Comparison of ENCODE assay signal across 13 cellular contexts in the genomic region with DNA sequence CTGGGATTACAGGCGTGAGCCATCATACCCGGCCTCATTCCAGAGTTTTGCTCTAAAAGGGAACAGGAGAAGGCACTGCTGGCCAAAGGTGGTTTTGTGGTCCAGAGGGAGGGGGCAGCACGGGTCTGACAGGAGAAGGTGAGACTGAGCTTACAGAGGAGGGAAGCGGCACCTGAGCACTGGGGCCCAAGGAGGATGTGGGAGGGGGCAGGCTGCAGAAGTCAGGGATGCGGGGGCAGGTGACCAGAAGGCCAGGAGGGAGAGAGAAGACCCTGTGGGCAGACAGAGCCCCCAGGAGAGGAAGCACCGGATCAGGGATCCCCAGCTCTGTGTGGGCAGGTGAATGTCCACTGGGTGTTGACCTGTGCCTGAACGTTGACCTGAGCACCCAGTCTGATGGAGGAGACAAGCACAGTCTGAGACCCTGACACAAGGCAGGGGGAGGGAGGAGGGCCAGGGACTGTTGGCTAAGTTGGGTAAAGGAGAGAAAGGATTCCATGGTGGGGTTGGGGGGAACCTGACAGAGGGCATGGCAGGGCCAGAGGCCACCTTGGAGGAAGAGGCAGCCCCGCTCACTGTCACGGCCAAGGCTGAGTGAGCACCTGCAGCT. TPM values are rescaled to one million over a fixed set of nuclear protein-coding genes. Genes with fewer than 3 reads are reported as not detected.
DNase-seq lines count a peak whose midpoint lies in the region; ATAC-seq, FAIRE-seq and TF ChIP-seq lines count a peak whose summit lies in the region.
"Had no signal": no experiment of that assay in that cellular context is flagged by ENCODE, and none has a peak within 500 bp of the region (broad histone marks: within the 10 kb centered on the region; RNA-seq: fewer than 3 reads in every experiment).

No MANE protein-coding gene starts in this region.

- H3K18ac ChIP-seq in H1 (ENCODE audit: extremely low read depth, low read length): no peak overlapping the region

- H4K5ac ChIP-seq in H1 (ENCODE audit: insufficient read length, low read depth, low read length): no peak overlapping the region

- H3K14ac ChIP-seq in H1 (ENCODE audit: insufficient read length): no peak overlapping the region

- CTCF ChIA-PET in HepG2 (lab: Yijun Ruan, JAX; ENCODE audit: low intra/inter-chr PET ratio, low total read pairs) (no interaction called here), HCT116 (lab: Charles Lee) (no interaction called here), H1 (lab: Charles Lee; ENCODE audit: partially characterized antibody) (interaction anchor here (0.6 to 1.8 kb wide), 5 partner anchors 8 to 791 kb away, joined by 3 to 6 read pairs (median 4); no protein-coding TSS in a partner anchor)

- in situ Hi-C loops in HepG2 (cut with HindIII; ENCODE audit: extremely low pct_ligation_motif_present, low pct_unique_long_range_greater_than_20kb): no loop called here

- no peaks in the 10 kb centered on the region for H3K9me3 Mint-ChIP-seq in stimulated activated effector memory CD8-positive, alpha-beta T cell treated with anti-CD3 and anti-CD28 coated beads, Interleukin-12 subunit alpha, Interleukin-12 subunit beta, amount 100 ng/mL, for 72 hours
- no peaks in the 10 kb centered on the region for H3K9me3 Mint-ChIP-seq in activated naive CD8-positive, alpha-beta T cell treated with anti-CD3 and anti-CD28 coated beads, Interleukin-2, amount 50 U/mL, for 24 hours
- H3K9me3 Mint-ChIP-seq: CD4-positive, alpha-beta memory T cell had no signal

- H3K27ac ChIP-seq in HepG2 (ENCODE audit: extremely low read length, insufficient read depth, low read length) (no peak overlapping the region), right lobe of liver (no peak overlapping the region), HCT116 (ENCODE audit: low read depth, low read length) (no peak overlapping the region), H1 (ENCODE audit: low read depth, low read length) (no peak overlapping the region), dorsolateral prefrontal cortex (no peak overlapping the region)

- no peak overlapping the region for H2BK20ac ChIP-seq in H1 (ENCODE audit: low read length)

- no peak overlapping the region for H3K56ac ChIP-seq in H1 (replicated peaks; ENCODE audit: insufficient read length, low read depth, low read length)

- TF ChIP-seq CTCF in HepG2 (CRISPR knock-in tag; IDR thresholded peaks at IDR 0.05) (no peak), right lobe of liver (IDR thresholded peaks at IDR 0.05) (no peak), HCT116 (IDR thresholded peaks at IDR 0.05 in 2 of 3, conservative IDR thresholded peaks at IDR 0.05 in 1 of 3; ENCODE audit: borderline replicate concordance in 1 of 3, insufficient read depth in 1 of 3, low read depth in 2 of 3, low read length in 2 of 3) (no peak), H1 (IDR thresholded peaks at IDR 0.05; ENCODE audit: control extremely low read depth in 1 of 3, insufficient read depth in 1 of 3, low read depth in 1 of 3, low read length in 3 of 3) (no peak), dorsolateral prefrontal cortex (IDR thresholded peaks at IDR 0.05 in 54 of 56, conservative IDR thresholded peaks at IDR 0.05 in 2 of 56; ENCODE audit: low read depth in 1 of 56, partially characterized antibody in 56 of 56) (no peak)

- TF ChIP-seq POLR2A in HepG2 (IDR thresholded peaks at IDR 0.05; ENCODE audit: insufficient read depth in 1 of 2, low read depth in 2 of 2, low read length in 2 of 2) (no peak), right lobe of liver (IDR thresholded peaks at IDR 0.05) (no peak), HCT116 (IDR thresholded peaks at IDR 0.05; ENCODE audit: borderline replicate concordance, extremely low read depth, insufficient read depth, insufficient read length) (no peak), H1 (IDR thresholded peaks at IDR 0.05; ENCODE audit: control extremely low read depth in 1 of 2, low read depth in 2 of 2, low read length in 2 of 2) (no peak)

- no peak overlapping the region for H2BK120ac ChIP-seq in H1 (replicated peaks; ENCODE audit: low read depth, low read length)

- FAIRE-seq in HepG2 (lab: Jason Lieb, UNC) (no peak), H1 (lab: Jason Lieb, UNC) (no peak)
- FAIRE-seq: A204.1, H54 had no signal

- ATAC-seq in HepG2 (no peak), right lobe of liver (no peak), HCT116 (no peak)
- ATAC-seq in stimulated activated effector memory CD8-positive, alpha-beta T cell treated with anti-CD3 and anti-CD28 coated beads, Interleukin-12 subunit alpha, Interleukin-12 subunit beta, amount 100 ng/mL, for 72 hours: no peak
- no peak for ATAC-seq in activated naive CD8-positive, alpha-beta T cell treated with anti-CD3 and anti-CD28 coated beads, Interleukin-2, amount 50 U/mL, for 24 hours
- ATAC-seq: K562 had no signal

- no peak overlapping the region; the same call in 1 of the 2 replicates for H2BK15ac ChIP-seq in H1 (ENCODE audit: low read length)

- H4K20me1 ChIP-seq in HepG2 (ENCODE audit: insufficient read depth, low read length) (peaks cover 1% of the 10 kb centered on the region; the same call in 1 of the 2 replicates), HCT116 (ENCODE audit: insufficient read depth) (no peaks in the 10 kb centered on the region), H1 (replicated peaks in 1 of 2; ENCODE audit: control insufficient read depth in 1 of 2, insufficient read depth in 2 of 2, low read length in 2 of 2) (no peaks in the 10 kb centered on the region)

- H2BK12ac ChIP-seq in H1 (ENCODE audit: low read depth, low read length): no peak overlapping the region

- H3K79me1 ChIP-seq in H1 (ENCODE audit: low read depth, low read length): no peaks in the 10 kb centered on the region

- DNase-seq in HepG2 (ENCODE audit: low spot score): no peak
- no peak for DNase-seq in right lobe of liver
- DNase-seq in HCT116 (ENCODE audit: low read depth, low spot score): no peak
- no peak for DNase-seq in H1 (ENCODE audit: low read depth in 1 of 2, low spot score in 2 of 2)
- no peak for DNase-seq in stimulated activated effector memory CD8-positive, alpha-beta T cell treated with anti-CD3 and anti-CD28 coated beads, Interleukin-12 subunit alpha, Interleukin-12 subunit beta, amount 100 ng/mL, for 72 hours (ENCODE audit: low spot score in 2 of 2)
- no peak for DNase-seq in dorsolateral prefrontal cortex
- DNase-seq in activated naive CD8-positive, alpha-beta T cell treated with anti-CD3 and anti-CD28 coated beads, Interleukin-2, amount 50 U/mL, for 24 hours: no peak
- DNase-seq: CD4-positive, alpha-beta memory T cell; DND-41 had no signal

- POLR2A ChIA-PET in HepG2 (lab: Yijun Ruan, JAX): no interaction called here
- POLR2A ChIA-PET in HCT116 (lab: Charles Lee): no interaction called here
- POLR2A ChIA-PET in H1 (lab: Charles Lee; ENCODE audit: partially characterized antibody): interaction anchor here (1.0 to 1.5 kb wide), 2 partner anchors 15 to 48 kb away, joined by 3 to 4 read pairs; no protein-coding TSS in a partner anchor

- H2BK5ac ChIP-seq in H1 (ENCODE audit: low read depth, low read length): no peak overlapping the region

- intact Hi-C loops in HepG2 (cut with micrococcal nuclease; ENCODE audit: unreplicated experiment) (no loop called here), right lobe of liver (cut with DNase I) (loop anchor here in 1 of 2 donors (10.0 kb wide), 1 partner anchor 405 kb away; no protein-coding TSS in a partner anchor), HCT116 (cut with micrococcal nuclease) (loop anchor here (5.0 kb wide), 1 partner anchor 397 kb away; no protein-coding TSS in a partner anchor), dorsolateral prefrontal cortex (cut with DNase I) (no loop called here)

- H3K4me3 ChIP-seq in HepG2 (replicated peaks in 1 of 3; ENCODE audit: insufficient read depth in 1 of 3, low read depth in 2 of 3, low read length in 3 of 3) (no peak overlapping the region), right lobe of liver (no peak overlapping the region), HCT116 (replicated peaks in 1 of 2; ENCODE audit: low read depth in 1 of 2, low read length in 2 of 2) (no peak overlapping the region), H1 (ENCODE audit: extremely low read depth in 1 of 4, insufficient read depth in 2 of 4, low read depth in 3 of 4, low read length in 4 of 4) (no peak overlapping the region), dorsolateral prefrontal cortex (no peak overlapping the region)
- H3K4me3 ChIP-seq: K562 had no signal

- H3K36me3 Mint-ChIP-seq in stimulated activated effector memory CD8-positive, alpha-beta T cell treated with anti-CD3 and anti-CD28 coated beads, Interleukin-12 subunit alpha, Interleukin-12 subunit beta, amount 100 ng/mL, for 72 hours: peaks cover 7% of the 10 kb centered on the region
- H3K36me3 Mint-ChIP-seq in activated naive CD8-positive, alpha-beta T cell treated with anti-CD3 and anti-CD28 coated beads, Interleukin-2, amount 50 U/mL, for 24 hours (ENCODE audit: low read depth): no peaks in the 10 kb centered on the region

- H3K9ac ChIP-seq in HepG2 (ENCODE audit: insufficient read depth, low read depth, low read length): no peak overlapping the region
- H3K9ac ChIP-seq in HCT116 (ENCODE audit: low read length): no peak overlapping the region
- no peak overlapping the region for H3K9ac ChIP-seq in H1 (replicated peaks in 1 of 4; ENCODE audit: extremely low read depth in 1 of 4, low read depth in 3 of 4, low read length in 3 of 4)

- TF ChIP-seq RAD21 in HepG2 (CRISPR knock-in tag; IDR thresholded peaks at IDR 0.05): no peak
- TF ChIP-seq RAD21 in HCT116 (IDR thresholded peaks at IDR 0.05; ENCODE audit: low read depth): no peak
- no peak for TF ChIP-seq RAD21 in H1 (IDR thresholded peaks at IDR 0.05 in 1 of 2, conservative IDR thresholded peaks at IDR 0.05 in 1 of 2; ENCODE audit: low read depth in 2 of 2, low read length in 2 of 2)

- no peak overlapping the region for H3K4me3 Mint-ChIP-seq in stimulated activated effector memory CD8-positive, alpha-beta T cell treated with anti-CD3 and anti-CD28 coated beads, Interleukin-12 subunit alpha, Interleukin-12 subunit beta, amount 100 ng/mL, for 72 hours
- H3K4me3 Mint-ChIP-seq in activated naive CD8-positive, alpha-beta T cell treated with anti-CD3 and anti-CD28 coated beads, Interleukin-2, amount 50 U/mL, for 24 hours: no peak overlapping the region
- H3K4me3 Mint-ChIP-seq: B cell; CD4-positive, alpha-beta memory T cell had no signal

- H2AFZ ChIP-seq in HepG2 (ENCODE audit: low read length) (no peak overlapping the region), HCT116 (ENCODE audit: low read depth, low read length, poor library complexity, severe bottlenecking) (no peak overlapping the region), H1 (ENCODE audit: low read length) (no peak overlapping the region)

- H3K4ac ChIP-seq in H1 (replicated peaks; ENCODE audit: insufficient read length, low read depth, low read length): no peak overlapping the region

- peaks cover 31% of the 10 kb centered on the region for H3K4me1 Mint-ChIP-seq in stimulated activated effector memory CD8-positive, alpha-beta T cell treated with anti-CD3 and anti-CD28 coated beads, Interleukin-12 subunit alpha, Interleukin-12 subunit beta, amount 100 ng/mL, for 72 hours
- H3K4me1 Mint-ChIP-seq in activated naive CD8-positive, alpha-beta T cell treated with anti-CD3 and anti-CD28 coated beads, Interleukin-2, amount 50 U/mL, for 24 hours: peaks cover 17% of the 10 kb centered on the region

- 0 out of 2 replicates have a peak overlapping the region, but pooled peaks have one; percentile 39 for H2AK5ac ChIP-seq in H1 (ENCODE audit: low read depth, low read length)

- TF ChIP-seq EP300 in HepG2 (IDR thresholded peaks at IDR 0.05; ENCODE audit: low read depth in 2 of 2, low read length in 2 of 2) (no peak), HepG2 (CRISPR knock-in tag; IDR thresholded peaks at IDR 0.05; ENCODE audit: borderline replicate concordance) (no peak), H1 (IDR thresholded peaks at IDR 0.05; ENCODE audit: borderline replicate concordance in 1 of 2, low read depth in 2 of 2, low read length in 2 of 2) (no peak)

- RAD21 ChIA-PET in HCT116 (lab: Charles Lee; ENCODE audit: low non-redundant PET in 1 of 2, low total read pairs in 2 of 2, uncharacterized antibody in 2 of 2, unreplicated experiment in 2 of 2): no interaction called here

- no peaks in the 10 kb centered on the region for H3K23me2 ChIP-seq in H1 (ENCODE audit: low read depth, low read length)

- H3K4me2 ChIP-seq in HepG2 (ENCODE audit: low read depth, low read length) (no peak overlapping the region), HCT116 (ENCODE audit: low read length) (peak overlapping the region; percentile 84), H1 (ENCODE audit: insufficient read depth in 1 of 2, low read depth in 2 of 2, low read length in 2 of 2) (no peak overlapping the region)

- H3K36me3 ChIP-seq in HepG2 (replicated peaks in 1 of 2; ENCODE audit: control insufficient read depth in 1 of 2, insufficient read depth in 2 of 2, low read length in 2 of 2) (peaks cover 3 to 8% of the 10 kb centered on the region in 2 experiments; a peak in 2 of 5 replicates), right lobe of liver (no peaks in the 10 kb centered on the region), HCT116 (ENCODE audit: control insufficient read depth in 1 of 2, insufficient read depth in 2 of 2, low read length in 2 of 2) (no peaks in the 10 kb centered on the region), H1 (ENCODE audit: control insufficient read depth in 2 of 4, insufficient read depth in 4 of 4, low read length in 3 of 4) (no peaks in the 10 kb centered on the region)

- no peaks in the 10 kb centered on the region for H3K27me3 Mint-ChIP-seq in activated naive CD8-positive, alpha-beta T cell treated with anti-CD3 and anti-CD28 coated beads, Interleukin-2, amount 50 U/mL, for 24 hours
- H3K27me3 Mint-ChIP-seq: B cell; CD4-positive, alpha-beta memory T cell had no signal

- no peaks in the 10 kb centered on the region for H3K9me2 ChIP-seq in HCT116 (ENCODE audit: insufficient read depth)

- H3K79me2 ChIP-seq in HepG2 (ENCODE audit: insufficient read depth, low read length): peaks cover 26% of the 10 kb centered on the region
- no peaks in the 10 kb centered on the region for H3K79me2 ChIP-seq in HCT116 (ENCODE audit: insufficient read depth, low read length)
- no peaks in the 10 kb centered on the region for H3K79me2 ChIP-seq in H1 (ENCODE audit: control insufficient read depth in 1 of 2, insufficient read depth in 2 of 2, low read length in 2 of 2)

- H3K23ac ChIP-seq in H1 (ENCODE audit: insufficient read length): no peak overlapping the region

- no peak overlapping the region for H4K91ac ChIP-seq in H1 (replicated peaks; ENCODE audit: insufficient read length, low read length)

- 93% methylated on average over 9 of the region's 9 CpGs for WGBS in HepG2 (ENCODE audit: low lambda C conversion rate)
- WGBS in right lobe of liver (ENCODE audit: insufficient coverage, low coverage, low lambda C conversion rate, missing lambda C conversion rate): 59% methylated on average over 7 of the region's 9 CpGs
- 83% methylated on average over 7 of the region's 9 CpGs; no CpG with 5 or more reads in 1 of the 2 experiments for WGBS in H1 (ENCODE audit: extremely low coverage in 1 of 2, insufficient coverage in 1 of 2, insufficient read length in 1 of 2, insufficient replicate concordance in 2 of 2, low coverage in 1 of 2, low lambda C conversion rate in 2 of 2, missing lambda C conversion rate in 1 of 2), 2 experiments

- H3K9me3 ChIP-seq in HepG2 (ENCODE audit: low read length): no peaks in the 10 kb centered on the region
- no peaks in the 10 kb centered on the region for H3K9me3 ChIP-seq in right lobe of liver
- no peaks in the 10 kb centered on the region for H3K9me3 ChIP-seq in HCT116 (ENCODE audit: control insufficient read depth in 1 of 2, insufficient read depth in 1 of 2, low read depth in 1 of 2, low read length in 2 of 2)
- no peaks in the 10 kb centered on the region for H3K9me3 ChIP-seq in H1 (ENCODE audit: insufficient read depth in 2 of 2, low read depth in 1 of 2, low read length in 1 of 2)

- H3K27me3 ChIP-seq in HepG2 (ENCODE audit: control insufficient read depth in 1 of 2, insufficient read depth in 2 of 2, low read length in 2 of 2) (no peaks in the 10 kb centered on the region; a peak in 1 of 5 replicates), right lobe of liver (no peaks in the 10 kb centered on the region), HCT116 (ENCODE audit: insufficient read depth, low read length) (no peaks in the 10 kb centered on the region), H1 (replicated peaks in 1 of 4; ENCODE audit: control insufficient read depth in 3 of 4, extremely low read depth in 1 of 4, insufficient read depth in 3 of 4, low read length in 3 of 4) (no peaks in the 10 kb centered on the region; a peak in 1 of 7 replicates), dorsolateral prefrontal cortex (no peaks in the 10 kb centered on the region)

- no peak overlapping the region for H4K8ac ChIP-seq in H1 (ENCODE audit: extremely low read depth, insufficient read depth, low read length)

- H3K4me1 ChIP-seq in HepG2 (ENCODE audit: insufficient read depth, low read length): peaks cover 38% of the 10 kb centered on the region
- H3K4me1 ChIP-seq in right lobe of liver: no peaks in the 10 kb centered on the region
- peaks cover 34 to 50% of the 10 kb centered on the region in 2 experiments for H3K4me1 ChIP-seq in HCT116 (ENCODE audit: control insufficient read depth in 1 of 2, insufficient read depth in 2 of 2, low read length in 2 of 2)
- H3K4me1 ChIP-seq in H1 (replicated peaks in 1 of 4; ENCODE audit: control insufficient read depth in 3 of 4, insufficient read depth in 4 of 4, low read length in 3 of 4): peaks cover 0 to 4% (median 2%) of the 10 kb centered on the region in 4 experiments; a peak in 5 of 7 replicates

- BruUV-seq in HepG2 (replicated peaks; lab: Mats Ljungman, UMichigan) (no TSS peak), HCT116 (replicated peaks; lab: Mats Ljungman, UMichigan) (no TSS peak)

- H3K27ac Mint-ChIP-seq in stimulated activated effector memory CD8-positive, alpha-beta T cell treated with anti-CD3 and anti-CD28 coated beads, Interleukin-12 subunit alpha, Interleukin-12 subunit beta, amount 100 ng/mL, for 72 hours: peak overlapping the region; percentile 77
- H3K27ac Mint-ChIP-seq in activated naive CD8-positive, alpha-beta T cell treated with anti-CD3 and anti-CD28 coated beads, Interleukin-2, amount 50 U/mL, for 24 hours: no peak overlapping the region
- H3K27ac Mint-ChIP-seq: B cell; CD4-positive, alpha-beta memory T cell had no signal

RNA-seq across cellular contexts. Expression of a gene that starts 12.0 kb away (rescaled TPM):
- total RNA-seq in HepG2 (2016; rRNA removed; fragmentation: Illumina TruSeq; extraction: Trizol) (19.4 and 27.5 TPM in 2 replicates), right lobe of liver (10 to 100 TPM; 14.1 to 25.3 (median 20.2) TPM), HCT116 (2021; ENCODE audit: unreplicated experiment) (26.9 TPM), dorsolateral prefrontal cortex (10 to 100 TPM in 116 of 120 experiments, 1 to 10 TPM in 4; 5.1 to 39.4 (median 15.4) TPM)
- 11.8 and 14.1 TPM in 2 replicates for total RNA-seq in HepG2 (2016; cell fraction: cytosol; rRNA removed; fragmentation: Illumina TruSeq; extraction: Trizol; ENCODE audit: low read depth)
- 18.0 and 27.8 TPM in 2 replicates for total RNA-seq in HepG2 (2016; cell fraction: insoluble cytoplasmic fraction; rRNA removed; fragmentation: Illumina TruSeq; extraction: Trizol)
- total RNA-seq in HepG2 (2016; cell fraction: membrane; rRNA removed; fragmentation: Illumina TruSeq; extraction: Trizol): 20.5 and 24.3 TPM in 2 replicates
- total RNA-seq in HepG2 (2016; cell fraction: nucleus; rRNA removed; fragmentation: Illumina TruSeq; extraction: Trizol): 29.0 and 30.8 TPM in 2 replicates
- polyA plus RNA-seq in HepG2 (2011; rRNA removed) (11.6 and 14.2 TPM in 2 replicates), H1 (2011; rRNA removed) (25.7 and 36.1 TPM in 2 replicates)
- 10.6 and 15.7 TPM in 2 replicates for polyA plus RNA-seq in HepG2 (2011; cell fraction: cytosol; rRNA removed)
- 37.8 and 39.5 TPM in 2 replicates for polyA plus RNA-seq in HepG2 (2011; cell fraction: nucleus; rRNA removed)
- 9.0 and 15.0 TPM in 2 replicates for polyA plus RNA-seq in HepG2 (2012)
- polyA plus RNA-seq in HepG2 (2016; cell fraction: cytosol; fragmentation: Illumina TruSeq; extraction: Trizol; ENCODE audit: low read depth): 15.7 and 19.9 TPM in 2 replicates
- 27.0 and 28.3 TPM in 2 replicates for polyA plus RNA-seq in HepG2 (2016; cell fraction: insoluble cytoplasmic fraction; fragmentation: Illumina TruSeq; extraction: Trizol; ENCODE audit: low read depth)
- polyA plus RNA-seq in HepG2 (2016; cell fraction: membrane; fragmentation: Illumina TruSeq; extraction: Trizol; ENCODE audit: low read depth): 23.3 and 25.4 TPM in 2 replicates
- 52.2 and 53.0 TPM in 2 replicates for polyA plus RNA-seq in HepG2 (2016; cell fraction: nucleus; fragmentation: Illumina TruSeq; extraction: Trizol; ENCODE audit: insufficient read depth, low read depth)
- polyA minus RNA-seq in HepG2 (2011; rRNA and poly(A)+ RNA removed; ENCODE audit: low replicate concordance): 23.9 and 28.6 TPM in 2 replicates
- polyA minus RNA-seq in HepG2 (2011; cell fraction: cytosol; rRNA and poly(A)+ RNA removed): 6.8 and 9.5 TPM in 2 replicates
- 24.1 and 24.2 TPM in 2 replicates for polyA minus RNA-seq in HepG2 (2011; cell fraction: nucleus; rRNA and poly(A)+ RNA removed)
- 16.9 and 17.4 TPM in 2 replicates for polyA plus RNA-seq in HCT116 (2012)
- total RNA-seq in H1 (2021; fragmentation: NEBNext Ultra II Directional; extraction: Animal tissue kit (Norgen Biotek cat#: 25700)): 15.7 and 16.5 TPM in 2 replicates
- polyA plus RNA-seq in H1 (2011; cell fraction: cytosol; rRNA removed): 21.7 TPM
- 26.9 TPM for polyA plus RNA-seq in H1 (2011; cell fraction: nucleus; rRNA removed)
- polyA plus RNA-seq in H1 (2012, experiment 1 of 2): 13.6 to 16.9 TPM (median 16.1 TPM) in 4 replicates
- polyA plus RNA-seq in H1 (2012, experiment 2 of 2): 15.9 TPM
- 8.9 TPM for polyA plus RNA-seq in H1 (2013, experiment 1 of 2)
- polyA plus RNA-seq in H1 (2013, experiment 2 of 2): 9.8 TPM
- polyA minus RNA-seq in H1 (2011; rRNA and poly(A)+ RNA removed): 13.3 and 16.3 TPM in 2 replicates
- 15.0 TPM for polyA minus RNA-seq in H1 (2011; cell fraction: cytosol; rRNA and poly(A)+ RNA removed)
- polyA minus RNA-seq in H1 (2011; cell fraction: nucleus; rRNA and poly(A)+ RNA removed): 17.1 TPM
